15 cellular contexts compared by ENCODE assay signal in the genomic region with DNA sequence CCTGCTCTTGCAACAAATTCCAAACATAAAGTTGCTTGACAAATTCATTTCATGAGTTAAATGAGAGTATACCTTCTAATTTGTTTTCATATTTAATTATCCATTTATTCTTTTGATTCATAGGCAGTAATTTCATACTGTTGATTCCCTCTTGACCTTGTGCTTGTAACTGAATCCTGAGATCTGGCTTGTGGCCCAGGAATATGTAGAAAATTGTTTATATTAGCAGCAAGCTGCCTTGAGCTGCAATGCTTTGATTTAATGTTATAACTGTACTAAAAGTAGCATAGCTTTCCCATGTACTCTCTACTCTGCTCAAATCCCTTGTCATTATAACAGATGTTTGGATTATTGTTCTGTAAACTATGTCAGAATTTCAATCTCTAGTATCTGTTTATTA.
DNase-seq lines count a peak whose midpoint lies in the region; FAIRE-seq and TF ChIP-seq lines count a peak whose summit lies in the region.
"Had no signal": no experiment of that assay in that cellular context is flagged by ENCODE, and none has a peak within 500 bp of the region (broad histone marks: within the 10 kb centered on the region; RNA-seq: fewer than 3 reads in every experiment).

No MANE protein-coding gene starts in this region.

- H3K79me2 ChIP-seq in astrocyte (ENCODE audit: insufficient read depth, low read length), result no peaks in the 10 kb centered on the region

- no peaks in the 10 kb centered on the region for H3K4me1 Mint-ChIP-seq in astrocyte (ENCODE audit: low read depth, unreplicated experiment)
- H3K4me1 Mint-ChIP-seq: central memory CD8-positive, alpha-beta T cell had no signal

- no peak overlapping the region for H3K4me2 ChIP-seq in astrocyte (ENCODE audit: low read length)

- H3K36me3 Mint-ChIP-seq in astrocyte (ENCODE audit: low read depth, unreplicated experiment), result no peaks in the 10 kb centered on the region

- no peak overlapping the region for H3K4me3 ChIP-seq in astrocyte (ENCODE audit: insufficient read depth, low read depth, low read length)
- H3K4me3 ChIP-seq in skeletal muscle cell (ENCODE audit: low read depth, low read length), result no peak overlapping the region
- no peak overlapping the region for H3K4me3 ChIP-seq in effector memory CD4-positive, alpha-beta T cell (ENCODE audit: insufficient read depth, low read depth, low read length, poor library complexity, severe bottlenecking)
- H3K4me3 ChIP-seq: thoracic aorta had no signal

- no peaks in the 10 kb centered on the region for H3K27me3 ChIP-seq in astrocyte (ENCODE audit: insufficient read depth, low read length)
- H3K27me3 ChIP-seq in effector memory CD4-positive, alpha-beta T cell (replicated peaks; ENCODE audit: control insufficient read depth, insufficient read depth, low read length, poor library complexity, severe bottlenecking), result no peaks in the 10 kb centered on the region

- DNase-seq in DMS153 (lab: John Stamatoyannopoulos, UW) (peak; percentile 35), DMS153 treated with DMSO at 0.1 percent for 48 hours (lab: John Stamatoyannopoulos, UW; ENCODE audit: unreplicated experiment) (no peak), NCI-H2171 (lab: John Stamatoyannopoulos, UW) (peak; percentile 32), astrocyte (ENCODE audit: low read depth) (peak; percentile 40), skeletal muscle cell (ENCODE audit: low read depth) (peak; percentile 18), MV-4-11 (lab: John Stamatoyannopoulos, UW) (no peak)
- DNase-seq in effector memory CD4-positive, alpha-beta T cell, result no peak
- no peak for DNase-seq in activated naive CD4-positive, alpha-beta T cell (lab: John Stamatoyannopoulos, UW)
- DNase-seq: activated CD4-positive, alpha-beta T cell treated with anti-CD3 and anti-CD28 coated beads, Interleukin-2, amount 50 U/mL, for 1 hour; erythroblast; Karpas-422 had no signal

- H3K4me1 ChIP-seq in astrocyte (ENCODE audit: insufficient read depth, low read length), result no peaks in the 10 kb centered on the region
- no peaks in the 10 kb centered on the region for H3K4me1 ChIP-seq in effector memory CD4-positive, alpha-beta T cell (ENCODE audit: control insufficient read depth, insufficient read depth, low read length, poor library complexity, severe bottlenecking)

- no peaks in the 10 kb centered on the region for H4K20me1 ChIP-seq in astrocyte (ENCODE audit: insufficient read depth, low read length)

- H3K36me3 ChIP-seq in astrocyte (ENCODE audit: insufficient read depth, low read length), result no peaks in the 10 kb centered on the region
- no peaks in the 10 kb centered on the region for H3K36me3 ChIP-seq in effector memory CD4-positive, alpha-beta T cell (ENCODE audit: control insufficient read depth, insufficient read depth, low read length)
- H3K36me3 ChIP-seq: thoracic aorta had no signal

- H3K27me3 Mint-ChIP-seq in astrocyte (ENCODE audit: low read depth, unreplicated experiment), result no peaks in the 10 kb centered on the region
- H3K27me3 Mint-ChIP-seq: central memory CD8-positive, alpha-beta T cell had no signal

- no peak overlapping the region for H3K4me3 Mint-ChIP-seq in astrocyte (ENCODE audit: unreplicated experiment)
- H3K4me3 Mint-ChIP-seq: central memory CD8-positive, alpha-beta T cell had no signal

- H2AFZ ChIP-seq in astrocyte (ENCODE audit: low read depth, low read length), result no peak overlapping the region

- H3K27ac ChIP-seq in astrocyte (ENCODE audit: low read depth, low read length), result no peak overlapping the region
- H3K27ac ChIP-seq in effector memory CD4-positive, alpha-beta T cell (ENCODE audit: insufficient read depth, low read length, poor library complexity, severe bottlenecking), result no peak overlapping the region
- H3K27ac ChIP-seq: 22Rv1, thoracic aorta had no signal

- no peaks in the 10 kb centered on the region for H3K9me3 ChIP-seq in astrocyte (ENCODE audit: insufficient read depth, low read depth, low read length)
- H3K9me3 ChIP-seq in effector memory CD4-positive, alpha-beta T cell (ENCODE audit: control insufficient read depth, low read length), result no peaks in the 10 kb centered on the region
- H3K9me3 ChIP-seq: thoracic aorta had no signal

- no peak for FAIRE-seq in astrocyte (lab: Jason Lieb, UNC)
- FAIRE-seq: keratinocyte had no signal

- H3K9me3 Mint-ChIP-seq in astrocyte (ENCODE audit: unreplicated experiment), result no peaks in the 10 kb centered on the region

- no peak overlapping the region for H3K9ac ChIP-seq in astrocyte (ENCODE audit: low read length)

- H3K27ac Mint-ChIP-seq in astrocyte (ENCODE audit: unreplicated experiment), result no peak overlapping the region

- TF ChIP-seq CTCF in astrocyte (IDR thresholded peaks at IDR 0.05; ENCODE audit: insufficient read depth, low read depth, low read length), result no peak

Comparison
In these comparisons a context has a peak if more than half of its experiments do, and no peak if none do; other contexts are left out.
1. DNase-seq: peak in DMS153 (single experiment), NCI-H2171 (single experiment), astrocyte (single experiment) and skeletal muscle cell (single experiment); none in DMS153 treated with DMSO at 0.1 percent for 48 hours (single experiment), effector memory CD4-positive, alpha-beta T cell (0 of 3), activated naive CD4-positive, alpha-beta T cell (0 of 4) and MV-4-11 (single experiment).